ENCODE assay signal across 10 cellular contexts in genomic region chr2:234241656-234242445, GRCh38.
DNase-seq lines count a peak whose midpoint lies in the region; FAIRE-seq and TF ChIP-seq lines count a peak whose summit lies in the region.
"Had no signal": no experiment of that assay in that cellular context is flagged by ENCODE, and none has a peak within 500 bp of the region (broad histone marks: within the 10 kb centered on the region; RNA-seq: fewer than 3 reads in every experiment).

No MANE protein-coding gene starts in this region.

- no peaks in the 10 kb centered on the region for H3K27me3 ChIP-seq in astrocyte (ENCODE audit: insufficient read depth, low read length)

- no peaks in the 10 kb centered on the region for H3K9me3 ChIP-seq in astrocyte (ENCODE audit: insufficient read depth, low read depth, low read length)

- H3K4me2 ChIP-seq in astrocyte (ENCODE audit: low read length) = peak overlapping the region; percentile 67

- peaks cover 63% of the 10 kb centered on the region for H3K4me1 Mint-ChIP-seq in HFFc6 (ENCODE audit: low read depth)
- H3K4me1 Mint-ChIP-seq in astrocyte (ENCODE audit: low read depth, unreplicated experiment) = peaks cover 47% of the 10 kb centered on the region

- FAIRE-seq in astrocyte (lab: Jason Lieb, UNC) = peak; percentile 70

- H3K36me3 Mint-ChIP-seq in HFFc6 (ENCODE audit: low read depth) = peaks cover 10% of the 10 kb centered on the region; the same call in 1 of the 2 replicates
- H3K36me3 Mint-ChIP-seq in astrocyte (ENCODE audit: low read depth, unreplicated experiment) = no peaks in the 10 kb centered on the region
- H3K36me3 Mint-ChIP-seq: activated naive CD4-positive, alpha-beta T cell treated with anti-CD3 and anti-CD28 coated beads, Interleukin-2, amount 50 U/mL, for 24 hours had no signal

- peak overlapping the region; percentile 55 for H3K4me3 Mint-ChIP-seq in HFFc6
- no peak overlapping the region for H3K4me3 Mint-ChIP-seq in astrocyte (ENCODE audit: unreplicated experiment)
- H3K4me3 Mint-ChIP-seq: activated naive CD4-positive, alpha-beta T cell treated with anti-CD3 and anti-CD28 coated beads, Interleukin-2, amount 50 U/mL, for 24 hours had no signal

- H2AFZ ChIP-seq in astrocyte (ENCODE audit: low read depth, low read length) = no peak overlapping the region

- DNase-seq in A172 (ENCODE audit: low spot score) (peak; percentile 97), HFFc6 (peak; percentile 78), astrocyte (ENCODE audit: low read depth) (peak; percentile 97), islet precursor cell (peak; percentile 65), NCI-H1092 (lab: John Stamatoyannopoulos, UW) (no peak), NCI-H2029 treated with DMSO at 0.1 percent for 48 hours (lab: John Stamatoyannopoulos, UW) (no peak)
- DNase-seq in stimulated activated CD4-positive, alpha-beta T cell treated with anti-CD3 and anti-CD28 coated beads, Interleukin-2, amount 100 ng/mL, for 48 hours = no peak
- no peak for DNase-seq in activated CD4-positive, alpha-beta T cell treated with anti-CD3 and anti-CD28 coated beads, Interleukin-2, amount 50 U/mL, for 48 hours
- DNase-seq: NCI-H526 had no signal

- H3K4me1 ChIP-seq in astrocyte (ENCODE audit: insufficient read depth, low read length) = peaks cover 53% of the 10 kb centered on the region

- no peaks in the 10 kb centered on the region for H3K79me2 ChIP-seq in astrocyte (ENCODE audit: insufficient read depth, low read length)

- H3K27ac Mint-ChIP-seq in HFFc6 = peak overlapping the region; percentile 83
- H3K27ac Mint-ChIP-seq in astrocyte (ENCODE audit: unreplicated experiment) = peak overlapping the region; percentile 59
- H3K27ac Mint-ChIP-seq: activated naive CD4-positive, alpha-beta T cell treated with anti-CD3 and anti-CD28 coated beads, Interleukin-2, amount 50 U/mL, for 24 hours had no signal

- TF ChIP-seq CTCF in HFFc6 (IDR thresholded peaks at IDR 0.05) = no peak
- TF ChIP-seq CTCF in astrocyte (IDR thresholded peaks at IDR 0.05; ENCODE audit: insufficient read depth, low read depth, low read length) = no peak

- H3K27me3 Mint-ChIP-seq in HFFc6 (ENCODE audit: insufficient read depth) = peaks cover 1% of the 10 kb centered on the region; the same call in 1 of the 2 replicates
- no peaks in the 10 kb centered on the region for H3K27me3 Mint-ChIP-seq in astrocyte (ENCODE audit: low read depth, unreplicated experiment)
- H3K27me3 Mint-ChIP-seq: activated naive CD4-positive, alpha-beta T cell treated with anti-CD3 and anti-CD28 coated beads, Interleukin-2, amount 50 U/mL, for 24 hours had no signal

- H4K20me1 ChIP-seq in astrocyte (ENCODE audit: insufficient read depth, low read length) = no peaks in the 10 kb centered on the region

- peak overlapping the region; percentile 96 for H3K27ac ChIP-seq in astrocyte (ENCODE audit: low read depth, low read length)

- peak overlapping the region; percentile 77 for H3K9ac ChIP-seq in astrocyte (ENCODE audit: low read length)

- H3K36me3 ChIP-seq in astrocyte (ENCODE audit: insufficient read depth, low read length) = no peaks in the 10 kb centered on the region

- H3K4me3 ChIP-seq in astrocyte (ENCODE audit: insufficient read depth, low read depth, low read length) = no peak overlapping the region

- no peaks in the 10 kb centered on the region for H3K9me3 Mint-ChIP-seq in HFFc6
- no peaks in the 10 kb centered on the region for H3K9me3 Mint-ChIP-seq in astrocyte (ENCODE audit: unreplicated experiment)

Comparison
In these comparisons a context has a peak if more than half of its experiments do, and no peak if none do; other contexts are left out.
1. DNase-seq: peak in A172 (single experiment), HFFc6 (single experiment), astrocyte (single experiment) and islet precursor cell (single experiment); none in stimulated activated CD4-positive, alpha-beta T cell treated with anti-CD3 and anti-CD28 coated beads, Interleukin-2, amount 100 ng/mL, for 48 hours (0 of 2), NCI-H1092 (single experiment), activated CD4-positive, alpha-beta T cell treated with anti-CD3 and anti-CD28 coated beads, Interleukin-2, amount 50 U/mL, for 48 hours (0 of 2) and NCI-H2029 treated with DMSO at 0.1 percent for 48 hours (single experiment).